8 cellular contexts compared by ENCODE assay signal in the genomic region with DNA sequence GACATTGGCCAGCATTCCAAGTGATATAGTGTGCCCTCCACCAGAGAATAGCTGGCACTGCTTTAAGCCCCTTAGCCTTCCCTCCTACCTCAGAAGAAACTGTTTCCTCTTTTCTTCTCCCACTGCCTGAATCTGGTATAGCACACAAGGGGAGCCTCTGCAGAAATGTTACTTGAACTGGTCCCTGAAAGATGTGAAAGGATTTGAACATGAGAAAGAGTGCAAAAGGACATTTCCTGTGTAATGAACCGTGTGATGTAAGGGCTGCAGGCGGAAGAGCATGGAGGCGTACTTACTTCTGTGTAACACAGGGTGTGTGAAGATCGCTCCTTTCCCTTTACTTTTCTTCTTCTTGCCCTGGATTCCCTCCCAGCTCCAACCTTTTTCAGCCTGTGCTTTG. TPM values are rescaled to one million over a fixed set of nuclear protein-coding genes. Genes with fewer than 3 reads are reported as not detected.
DNase-seq lines count a peak whose midpoint lies in the region; ATAC-seq and TF ChIP-seq lines count a peak whose summit lies in the region.

No MANE protein-coding gene starts in this region.

- H3K79me2 ChIP-seq in DND-41 (ENCODE audit: insufficient read depth, low read length), result peaks cover 98% of the 10 kb centered on the region

- H3K4me3 Mint-ChIP-seq in T-cell, result peak overlapping the region; percentile 18 to 51 (median 41)

- H3K36me3 Mint-ChIP-seq in T-cell, result peaks cover 3% of the 10 kb centered on the region

- no peaks in the 10 kb centered on the region for H3K9me3 ChIP-seq in DND-41 (ENCODE audit: insufficient read depth, low read length, severe bottlenecking)
- no peaks in the 10 kb centered on the region for H3K9me3 ChIP-seq in left lung
- H3K9me3 ChIP-seq in MG63, result no peaks in the 10 kb centered on the region

- peak overlapping the region; percentile 59 to 77 for H3K27ac Mint-ChIP-seq in T-cell

- H3K4me1 ChIP-seq in DND-41 (ENCODE audit: insufficient read depth, low read length) (peaks cover 14% of the 10 kb centered on the region), left lung (peaks cover 30 to 94% of the 10 kb centered on the region in 2 donors)

- no peaks in the 10 kb centered on the region for H3K9me3 Mint-ChIP-seq in T-cell

- POLR2A ChIA-PET in T-cell (lab: Charles Lee), result interaction anchor here in 1 of 2 donors (0.6 kb wide), 1 partner anchor 342 kb away, joined by 3 read pairs; no protein-coding TSS in a partner anchor

- no peak overlapping the region for H3K9ac ChIP-seq in DND-41 (ENCODE audit: low read depth, low read length)

- H4K20me1 ChIP-seq in DND-41 (ENCODE audit: insufficient read depth, low read length), result peaks cover 72% of the 10 kb centered on the region

- H3K4me3 ChIP-seq in DND-41 (ENCODE audit: low read depth in 1 of 2, low read length in 2 of 2) (no peak overlapping the region), left lung (no peak overlapping the region), MG63 (no peak overlapping the region)

- H2AFZ ChIP-seq in DND-41 (ENCODE audit: low read depth, low read length), result no peak overlapping the region

- DNase-seq in DND-41, result no peak
- DNase-seq in T-cell, result peak in 1 of 34 experiments; percentile 28
- DNase-seq in left lung, result no peak
- no peak for DNase-seq in MG63
- DNase-seq in effector CD4-positive, alpha-beta T cell, result no peak
- DNase-seq in stimulated activated CD4-positive, alpha-beta T cell treated with anti-CD3 and anti-CD28 coated beads, Interleukin-4, amount 100 ng/mL, for 1 hour, result no peak

- intact Hi-C loops in left lung (cut with DNase I), result no loop called here

- H3K27me3 Mint-ChIP-seq in T-cell, result no peaks in the 10 kb centered on the region

- CTCF ChIA-PET in T-cell (lab: Charles Lee), result no interaction called here

- H3K4me1 Mint-ChIP-seq in T-cell, result peaks cover 90 to 99% (median 93%) of the 10 kb centered on the region in 3 donors

- H3K27ac ChIP-seq in DND-41 (ENCODE audit: low read length) (no peak overlapping the region), left lung (peak overlapping the region; percentile 5 to 70)

- H3K36me3 ChIP-seq in DND-41 (ENCODE audit: insufficient read depth, low read length) (no peaks in the 10 kb centered on the region), left lung (no peaks in the 10 kb centered on the region), MG63 (0 out of 2 replicates have a peak, but pooled peaks cover 6% of the 10 kb centered on the region)

- H3K27me3 ChIP-seq in DND-41 (ENCODE audit: insufficient read depth, low read length, poor library complexity), result no peaks in the 10 kb centered on the region
- H3K27me3 ChIP-seq in left lung, result no peaks in the 10 kb centered on the region
- no peaks in the 10 kb centered on the region for H3K27me3 ChIP-seq in MG63

- TF ChIP-seq CTCF in DND-41 (IDR thresholded peaks at IDR 0.05; ENCODE audit: borderline replicate concordance, extremely low read depth, low read length, poor library complexity, severe bottlenecking) (no peak), left lung (IDR thresholded peaks at IDR 0.05) (no peak)

- ATAC-seq in DND-41 (ENCODE audit: insufficient read depth, low read depth) (peak; percentile 24; the same call in 1 of the 3 replicates), GM21360 (IDR thresholded peaks at IDR 0.05; ENCODE audit: unreplicated experiment) (peak; percentile 48), T-cell (replicated peaks in 1 of 4) (peak in 3 of 4 experiments; percentile 65 to 82 (median 73)), left lung (peak; percentile 58), HG03457 (IDR thresholded peaks at IDR 0.05; ENCODE audit: unreplicated experiment) (no peak)

- H3K4me2 ChIP-seq in DND-41 (ENCODE audit: insufficient read depth, low read length), result no peak overlapping the region

RNA-seq across cellular contexts. Expression of a gene that starts 8.3 kb away (rescaled TPM):
- total RNA-seq in T-cell (10 to 100 TPM; 47.2 to 55.8 (median 53.4) TPM), left lung (10 to 100 TPM; 86.3 to 90.8 TPM)
- 37.8 and 40.6 TPM in 2 replicates for total RNA-seq in MG63 (2014; rRNA removed; shearing (Covaris generic); ENCODE audit: low replicate concordance)
